Comparison of ENCODE assay signal across 8 cellular contexts in the genomic region with DNA sequence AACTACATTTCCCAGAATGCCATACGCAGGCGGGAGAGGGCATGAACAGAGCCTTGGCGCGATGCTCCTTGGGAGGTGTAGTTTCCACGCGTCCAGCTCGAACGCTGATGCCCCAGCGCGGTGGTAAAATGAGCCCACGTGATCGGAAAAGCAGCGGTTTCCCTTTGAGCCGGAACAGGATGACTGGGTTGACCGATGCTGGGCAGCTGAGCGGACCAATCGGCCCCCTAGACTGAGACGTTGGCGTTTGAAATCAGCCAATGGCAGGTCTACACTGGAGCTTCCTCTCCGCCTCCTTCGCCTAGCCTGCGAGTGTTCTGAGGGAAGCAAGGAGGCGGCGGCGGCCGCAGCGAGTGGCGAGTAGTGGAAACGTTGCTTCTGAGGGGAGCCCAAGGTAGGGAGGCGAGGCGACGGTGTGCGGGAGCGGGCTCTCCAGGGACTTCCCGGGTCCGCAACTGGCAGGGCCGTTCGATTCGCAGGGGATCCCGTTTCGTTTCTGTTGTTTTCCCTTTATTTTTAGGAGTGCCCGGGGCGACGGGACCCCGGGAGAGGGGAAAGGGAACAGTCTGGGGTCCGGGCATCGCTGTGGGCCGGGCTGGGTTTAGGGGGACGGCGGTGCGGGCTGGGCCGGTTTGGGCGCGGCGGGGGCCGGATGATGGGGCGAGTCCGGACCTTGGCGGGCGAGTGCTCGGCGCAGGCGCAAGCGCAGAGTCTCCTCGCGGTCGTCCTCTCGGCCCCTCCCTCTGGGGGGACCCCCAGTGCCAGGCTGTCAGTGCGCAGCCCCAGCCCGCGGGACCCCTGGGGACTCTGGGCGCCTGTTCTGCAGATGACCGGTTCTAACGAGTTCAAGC. TPM values are rescaled to one million over a fixed set of nuclear protein-coding genes. Genes with fewer than 3 reads are reported as not detected.
DNase-seq lines count a peak whose midpoint lies in the region; ATAC-seq, FAIRE-seq and TF ChIP-seq lines count a peak whose summit lies in the region.

A gene with protein sequence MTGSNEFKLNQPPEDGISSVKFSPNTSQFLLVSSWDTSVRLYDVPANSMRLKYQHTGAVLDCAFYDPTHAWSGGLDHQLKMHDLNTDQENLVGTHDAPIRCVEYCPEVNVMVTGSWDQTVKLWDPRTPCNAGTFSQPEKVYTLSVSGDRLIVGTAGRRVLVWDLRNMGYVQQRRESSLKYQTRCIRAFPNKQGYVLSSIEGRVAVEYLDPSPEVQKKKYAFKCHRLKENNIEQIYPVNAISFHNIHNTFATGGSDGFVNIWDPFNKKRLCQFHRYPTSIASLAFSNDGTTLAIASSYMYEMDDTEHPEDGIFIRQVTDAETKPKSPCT (plus strand): TSS at position 311 of the 851 bp plus-strand sequence. CDS start 516 bp downstream, at position 827.

- ATAC-seq in natural killer cell = peak; percentile 88 to 97 (median 92)

- H4K20me1 ChIP-seq in Loucy (ENCODE audit: insufficient read depth, low read length, poor library complexity, severe bottlenecking) = peaks cover 50% of the 10 kb centered on the region

- H3F3A ChIP-seq in Loucy (ENCODE audit: low read depth) = no peaks in the 10 kb centered on the region; the same call in 1 of the 2 replicates

- peak; percentile 95 for FAIRE-seq in H54 (lab: Jason Lieb, UNC)

- no peaks in the 10 kb centered on the region for H3K27me3 ChIP-seq in Loucy (ENCODE audit: insufficient read depth, low read length, poor library complexity, severe bottlenecking)

- H3K79me2 ChIP-seq in Loucy (ENCODE audit: insufficient read depth, low read length) = peaks cover 50% of the 10 kb centered on the region

- H3K9me3 ChIP-seq in Loucy (ENCODE audit: insufficient read depth, low read depth, low read length) = no peaks in the 10 kb centered on the region

- DNase-seq in EL (peak; percentile 100), H54 (ENCODE audit: insufficient read length, low spot score) (peak; percentile 88), fibroblast of peridontal ligament (ENCODE audit: extremely low read depth) (peak; percentile 99), natural killer cell (peak; percentile 89)
- peak; percentile 91 for DNase-seq in activated T-helper 9 cell treated with anti-CD3 and anti-CD28 coated beads, Interleukin-2, amount 50 U/mL, for 16 hours (ENCODE audit: low read depth)
- DNase-seq in stimulated activated naive CD4-positive, alpha-beta T cell treated with Interleukin-2 at 50 U/mL for 16 hours (lab: John Stamatoyannopoulos, UW) = peak; percentile 97

- peak within 1 kb of the TSS; percentile 96 to 100 for H3K27ac Mint-ChIP-seq in natural killer cell

- intact Hi-C loops in natural killer cell (cut with micrococcal nuclease) = loop anchor here (1.0 kb wide), 1 partner anchor 146 kb away; a partner anchor contains a TSS

- H3K36me3 Mint-ChIP-seq in natural killer cell = no peaks in the 10 kb centered on the region

- TF ChIP-seq POLR2A in H54 (IDR thresholded peaks at IDR 0.05; ENCODE audit: low read depth, low read length) = peak; percentile 77
- TF ChIP-seq POLR2A in Raji (IDR thresholded peaks at IDR 0.05; ENCODE audit: insufficient read depth, low read depth, low read length) = peak; percentile 91

- H3K9me2 ChIP-seq in Loucy (replicated peaks; ENCODE audit: low read depth, low read length) = no peaks in the 10 kb centered on the region

- H3K4me3 ChIP-seq in Loucy (ENCODE audit: low read length, poor library complexity, severe bottlenecking) = peak within 1 kb of the TSS; percentile 88

- H2AFZ ChIP-seq in Loucy (ENCODE audit: low read length) = peak within 1 kb of the TSS; percentile 97

- H3K4me2 ChIP-seq in Loucy (ENCODE audit: low read depth, low read length, poor library complexity, severe bottlenecking) = peak within 1 kb of the TSS; percentile 97

- H3K4me1 ChIP-seq in Loucy (ENCODE audit: insufficient read depth, low read length, poor library complexity, severe bottlenecking) = peaks cover 48% of the 10 kb centered on the region

- peak within 1 kb of the TSS; percentile 96 for H3K9ac ChIP-seq in Loucy (ENCODE audit: low read depth, low read length, poor library complexity, severe bottlenecking)

- H3K4me3 Mint-ChIP-seq in natural killer cell = peak within 1 kb of the TSS; percentile 99

- TF ChIP-seq CTCF in Loucy (conservative IDR thresholded peaks at IDR 0.05; ENCODE audit: low read length) = no peak
- no peak for TF ChIP-seq CTCF in natural killer cell (IDR thresholded peaks at IDR 0.05)

- H3K27me3 Mint-ChIP-seq in natural killer cell (ENCODE audit: low read depth in 2 of 2) = peaks cover 20 to 21% of the 10 kb centered on the region in 2 donors

- H3K36me3 ChIP-seq in Loucy (ENCODE audit: insufficient read depth, low read length) = peaks cover 34% of the 10 kb centered on the region; the same call in 1 of the 2 replicates

- peaks cover 51 to 59% of the 10 kb centered on the region in 2 donors for H3K4me1 Mint-ChIP-seq in natural killer cell

- H3K9me3 Mint-ChIP-seq in natural killer cell = no peaks in the 10 kb centered on the region

RNA-seq across cellular contexts. Expression of the gene that starts here (rescaled TPM):
- total RNA-seq in natural killer cell = 100 to 1,000 TPM; 122 to 145 (median 125) TPM

Comparison
In these comparisons a context has a peak if more than half of its experiments do, and no peak if none do; other contexts are left out.
1. Peak in every context shown above with its lines: DNase-seq, ATAC-seq and H3K4me3 ChIP-seq.